Comparison of ENCODE assay signal across 1 cellular context in genomic region chr21:14917762-14918161, GRCh38.
TF ChIP-seq lines count a peak whose summit lies in the region.

No MANE protein-coding gene starts in this region.

TF ChIP-seq in WTC11, 78 proteins besides CTCF, POLR2A, EP300 and RAD21 (continued from another document):
- TF ChIP-seq JUN (CRISPR knock-in tag; IDR thresholded peaks at IDR 0.05) = no peak
- TF ChIP-seq TP53 (CRISPR knock-in tag; IDR thresholded peaks at IDR 0.05) = no peak
- TF ChIP-seq IRF2 (CRISPR knock-in tag; IDR thresholded peaks at IDR 0.05; ENCODE audit: borderline replicate concordance, low read depth) = no peak
- TF ChIP-seq OVOL2 (CRISPR knock-in tag; IDR thresholded peaks at IDR 0.05; ENCODE audit: borderline replicate concordance) = no peak
- no peak for TF ChIP-seq ZSCAN18 (CRISPR knock-in tag; IDR thresholded peaks at IDR 0.05)
- no peak for TF ChIP-seq SMAD4 (CRISPR knock-in tag; IDR thresholded peaks at IDR 0.05)
- no peak for TF ChIP-seq E2F1 (CRISPR knock-in tag; IDR thresholded peaks at IDR 0.05)
- TF ChIP-seq MXD4 (CRISPR knock-in tag; IDR thresholded peaks at IDR 0.05; ENCODE audit: borderline replicate concordance) = no peak
- TF ChIP-seq NR1H2 (CRISPR knock-in tag; IDR thresholded peaks at IDR 0.05) = no peak
- TF ChIP-seq NR2C2 (CRISPR knock-in tag; IDR thresholded peaks at IDR 0.05) = no peak
- TF ChIP-seq MYBL2 (CRISPR knock-in tag; IDR thresholded peaks at IDR 0.05) = no peak
- no peak for TF ChIP-seq ZNF263 (CRISPR knock-in tag; IDR thresholded peaks at IDR 0.05; ENCODE audit: low read depth)
- TF ChIP-seq ZNF219 (CRISPR knock-in tag; IDR thresholded peaks at IDR 0.05; ENCODE audit: borderline replicate concordance) = no peak
- no peak for TF ChIP-seq TEAD1 (CRISPR knock-in tag; IDR thresholded peaks at IDR 0.05)
- no peak for TF ChIP-seq CREM (CRISPR knock-in tag; IDR thresholded peaks at IDR 0.05)
